ENCODE assay signal across 10 cellular contexts in genomic region chr2:195563857-195564512, GRCh38.
DNase-seq lines count a peak whose midpoint lies in the region; ATAC-seq and TF ChIP-seq lines count a peak whose summit lies in the region.
"Had no signal": no experiment of that assay in that cellular context is flagged by ENCODE, and none has a peak within 500 bp of the region (broad histone marks: within the 10 kb centered on the region; RNA-seq: fewer than 3 reads in every experiment).

No MANE protein-coding gene starts in this region.

- H3K9me3 ChIP-seq in MG63, result no peaks in the 10 kb centered on the region
- H3K9me3 ChIP-seq: right atrium auricular region, stomach had no signal

- TF ChIP-seq CTCF in fibroblast of the aortic adventitia (IDR thresholded peaks at IDR 0.05; ENCODE audit: insufficient read depth, low read length), result no peak

- H3K27ac ChIP-seq in ACC112 (ENCODE audit: low read depth, low read length), result peak overlapping the region; percentile 64
- H3K27ac ChIP-seq: right atrium auricular region had no signal

- peaks cover 30% of the 10 kb centered on the region for H3K4me1 ChIP-seq in ACC112 (ENCODE audit: control insufficient read depth, insufficient read depth, low read length, unreplicated experiment)
- H3K4me1 ChIP-seq: right atrium auricular region had no signal

- no peaks in the 10 kb centered on the region for H3K79me2 ChIP-seq in ACC112 (ENCODE audit: control insufficient read depth, insufficient read depth, low read length, unreplicated experiment)

- H3K4me3 ChIP-seq in ACC112 (ENCODE audit: low read depth, low read length), result no peak overlapping the region
- H3K4me3 ChIP-seq in fibroblast of the aortic adventitia (ENCODE audit: low read depth, low read length), result no peak overlapping the region
- no peak overlapping the region for H3K4me3 ChIP-seq in MG63
- H3K4me3 ChIP-seq: right atrium auricular region, stomach had no signal

- H3K27me3 ChIP-seq in ACC112 (ENCODE audit: insufficient read depth, low read length) (no peaks in the 10 kb centered on the region), MG63 (no peaks in the 10 kb centered on the region)
- H3K27me3 ChIP-seq: right atrium auricular region, stomach had no signal

- peak; percentile 62 for DNase-seq in activated CD8-positive, alpha-beta memory T cell treated with anti-CD3 and anti-CD28 coated beads, Interleukin-2, amount 50 U/mL, for 48 hours
- DNase-seq in fibroblast of the aortic adventitia (ENCODE audit: low read depth), result peak; percentile 86
- DNase-seq in NCI-H146 treated with DMSO at 0.1 percent for 48 hours (lab: John Stamatoyannopoulos, UW; ENCODE audit: unreplicated experiment), result no peak
- no peak for DNase-seq in cerebellar cortex (ENCODE audit: low spot score)
- no peak for DNase-seq in MG63
- no peak for DNase-seq in DMS79 (lab: John Stamatoyannopoulos, UW)
- DNase-seq: stomach had no signal

- no peak overlapping the region for H2AFZ ChIP-seq in ACC112 (ENCODE audit: low read length, unreplicated experiment)

- ATAC-seq in GM18520 (IDR thresholded peaks at IDR 0.05; ENCODE audit: unreplicated experiment), result peak; percentile 20

- no peaks in the 10 kb centered on the region for H3K36me3 ChIP-seq in ACC112 (ENCODE audit: insufficient read depth, low read length)
- no peaks in the 10 kb centered on the region for H3K36me3 ChIP-seq in MG63
- H3K36me3 ChIP-seq: right atrium auricular region, stomach had no signal

Comparison
In these comparisons a context has a peak if more than half of its experiments do, and no peak if none do; other contexts are left out.
1. DNase-seq: peak in activated CD8-positive, alpha-beta memory T cell treated with anti-CD3 and anti-CD28 coated beads, Interleukin-2, amount 50 U/mL, for 48 hours (single experiment) and fibroblast of the aortic adventitia (single experiment); none in NCI-H146 treated with DMSO at 0.1 percent for 48 hours (single experiment), cerebellar cortex (single experiment), MG63 (single experiment) and DMS79 (single experiment).